In the genomic region with DNA sequence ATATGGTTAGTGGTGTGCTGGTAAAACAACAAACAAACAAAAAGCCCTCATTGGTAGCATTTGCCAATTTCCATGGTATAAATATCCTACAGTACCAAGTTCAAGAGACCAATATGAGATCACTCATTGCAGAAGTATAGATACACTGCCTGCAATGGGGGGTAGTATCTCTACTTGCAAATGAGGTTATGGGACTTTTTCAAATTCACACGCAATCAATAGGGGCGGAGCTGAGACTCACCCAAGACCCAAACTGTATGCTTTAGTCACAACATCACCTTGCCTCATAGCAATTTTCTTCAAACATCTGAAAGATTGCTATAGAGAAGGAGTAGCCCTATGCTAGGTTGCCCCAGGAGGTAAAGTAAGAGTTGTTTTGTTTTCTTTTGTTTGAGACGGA, we compare ENCODE assay signal across 17 cellular contexts.
A peak's percentile ranks its signal among the peaks of the same experiment; 100 is the strongest.
DNase-seq lines count a peak whose midpoint lies in the region; ATAC-seq, FAIRE-seq and TF ChIP-seq lines count a peak whose summit lies in the region.
"Had no signal": no experiment of that assay in that cellular context is flagged by ENCODE, and none has a peak within 500 bp of the region (broad histone marks: within the 10 kb centered on the region; RNA-seq: fewer than 3 reads in every experiment).

No MANE protein-coding gene starts in this region.

- no peak overlapping the region for H3K27ac Mint-ChIP-seq in activated CD4-positive, alpha-beta T cell treated with anti-CD3 and anti-CD28 coated beads for 36 hours

- H3K18ac ChIP-seq in IMR-90 (ENCODE audit: low read depth, low read length) = no peak overlapping the region

- in situ Hi-C loops in IMR-90 (cut with MboI; ENCODE audit: low sequenced_read_pairs) (no loop called here), GM12878 (cut with MboI) (no loop called here)

- peaks cover 36% of the 10 kb centered on the region for H3K4me1 ChIP-seq in A549
- peaks cover 16% of the 10 kb centered on the region for H3K4me1 ChIP-seq in IMR-90 (ENCODE audit: control insufficient read depth, insufficient read depth, low read length)
- peaks cover 14% of the 10 kb centered on the region for H3K4me1 ChIP-seq in GM12878 (ENCODE audit: control insufficient read depth, insufficient read depth, low read length)
- H3K4me1 ChIP-seq: BLaER1 had no signal

- H3K9ac ChIP-seq in IMR-90 (ENCODE audit: low read depth, low read length) (no peak overlapping the region), GM12878 (ENCODE audit: control insufficient read depth, insufficient read depth, low read length) (no peak overlapping the region)
- H3K9ac ChIP-seq: BLaER1 had no signal

- no peak overlapping the region for H4K91ac ChIP-seq in IMR-90 (ENCODE audit: insufficient read depth, low read depth, low read length)

- H3K79me1 ChIP-seq in IMR-90 (ENCODE audit: low read depth in 1 of 2, low read length in 2 of 2) = no peaks in the 10 kb centered on the region; a peak in 1 of 4 replicates

- intact Hi-C loops in activated CD4-positive, alpha-beta T cell treated with anti-CD3 and anti-CD28 coated beads for 36 hours (cut with DNase I, micrococcal nuclease) = no loop called here
- intact Hi-C loops in IMR-90 (cut with micrococcal nuclease) (no loop called here), GM12878 (cut with micrococcal nuclease; ENCODE audit: unreplicated experiment) (no loop called here)

- no peak overlapping the region for H3K23ac ChIP-seq in IMR-90 (ENCODE audit: low read depth, low read length)

- RAD21 ChIA-PET in GM12878 (lab: Charles Lee; ENCODE audit: unreplicated experiment) = no interaction called here

- no peak overlapping the region for H3K4me3 Mint-ChIP-seq in activated CD4-positive, alpha-beta T cell treated with anti-CD3 and anti-CD28 coated beads for 36 hours

- 94% methylated on average over 3 of the region's 3 CpGs for WGBS in A549 (ENCODE audit: missing lambda C conversion rate)
- WGBS in IMR-90 (ENCODE audit: extremely low coverage in 2 of 2, insufficient read length in 1 of 2), 2 experiments = no CpG with 5 or more reads among the region's 3 CpGs
- WGBS in GM12878 (ENCODE audit: insufficient coverage, insufficient replicate concordance, low lambda C conversion rate, missing lambda C conversion rate) = 98% methylated on average over 3 of the region's 3 CpGs

- no peaks in the 10 kb centered on the region for H3K9me1 ChIP-seq in IMR-90 (ENCODE audit: insufficient read depth, low read length)

- TF ChIP-seq CTCF in A549 (IDR thresholded peaks at IDR 0.05) = no peak
- TF ChIP-seq CTCF in IMR-90 (conservative IDR thresholded peaks at IDR 0.05; ENCODE audit: low read depth, low read length) = no peak
- TF ChIP-seq CTCF in GM12878 (IDR thresholded peaks at IDR 0.05 in 2 of 3, conservative IDR thresholded peaks at IDR 0.05 in 1 of 3; ENCODE audit: control insufficient read depth in 2 of 3, extremely low read depth in 1 of 3, insufficient read depth in 1 of 3, low read depth in 3 of 3, low read length in 3 of 3) = no peak

- H3K4me1 Mint-ChIP-seq in activated CD4-positive, alpha-beta T cell treated with anti-CD3 and anti-CD28 coated beads for 36 hours = peaks cover 37% of the 10 kb centered on the region

- FAIRE-seq in A549 (lab: Jason Lieb, UNC) (peak; percentile 23), GM12878 (lab: Jason Lieb, UNC) (no peak)

- peak overlapping the region; percentile 28; the same call in 1 of the 2 replicates for H2BK120ac ChIP-seq in IMR-90 (ENCODE audit: low read depth, low read length)

- H3K56ac ChIP-seq in IMR-90 (ENCODE audit: extremely low read depth, insufficient read depth, low read length) = no peak overlapping the region

- H3K9me3 ChIP-seq in A549 (peaks cover 18% of the 10 kb centered on the region), IMR-90 (ENCODE audit: control insufficient read depth, insufficient read depth, low read length) (peaks cover 9% of the 10 kb centered on the region), GM12878 (replicated peaks; ENCODE audit: control insufficient read depth, insufficient read depth, low read length) (peaks cover 11% of the 10 kb centered on the region)

- ATAC-seq in activated CD4-positive, alpha-beta T cell treated with anti-CD3 and anti-CD28 coated beads for 36 hours = peak; percentile 40
- ATAC-seq in A549 (no peak), IMR-90 (ENCODE audit: low read depth) (no peak), GM12878 (peak; percentile 37)

- BruUV-seq in IMR-90 (replicated peaks; lab: Mats Ljungman, UMichigan) (no TSS peak), GM12878 (replicated peaks; lab: Mats Ljungman, UMichigan) (no TSS peak)

- H2BK20ac ChIP-seq in IMR-90 (ENCODE audit: low read depth, low read length) = peak overlapping the region; percentile 4; the same call in 1 of the 2 replicates

- CTCF ChIA-PET in activated CD4-positive, alpha-beta T cell treated with anti-CD3 and anti-CD28 coated beads for 36 hours (lab: Charles Lee) = no interaction called here
- CTCF ChIA-PET in A549 (lab: Yijun Ruan, JAX) (interaction anchor here (1.3 kb wide), 1 partner anchor 19 kb away, joined by 4 read pairs; no protein-coding TSS in a partner anchor), IMR-90 (lab: Yijun Ruan, JAX) (interaction anchor here (0.5 kb wide), 1 partner anchor 88 kb away, joined by 3 read pairs; no protein-coding TSS in a partner anchor), GM12878 (lab: Yijun Ruan, JAX) (interaction anchor here (1.4 kb wide), 1 partner anchor 15 kb away, joined by 3 read pairs; no protein-coding TSS in a partner anchor)

- peak overlapping the region; percentile 48; the same call in 1 of the 2 replicates for H2AK5ac ChIP-seq in IMR-90 (ENCODE audit: low read depth, low read length)

- H2BK15ac ChIP-seq in IMR-90 (ENCODE audit: low read depth, low read length) = 0 out of 3 replicates have a peak overlapping the region, but pooled peaks have one; percentile 8

- H4K5ac ChIP-seq in IMR-90 (ENCODE audit: low read depth, low read length) = no peak overlapping the region

- H3K36me3 ChIP-seq in IMR-90 (ENCODE audit: control insufficient read depth, insufficient read depth, low read length) (no peaks in the 10 kb centered on the region), GM12878 (ENCODE audit: control insufficient read depth in 2 of 2, insufficient read depth in 2 of 2, low read length in 1 of 2) (no peaks in the 10 kb centered on the region)
- H3K36me3 ChIP-seq: BLaER1, Peyer's patch had no signal

- TF ChIP-seq POLR2A in A549 (IDR thresholded peaks at IDR 0.05; ENCODE audit: low read length) (no peak), IMR-90 (IDR thresholded peaks at IDR 0.05; ENCODE audit: low read depth, low read length) (no peak), GM12878 (IDR thresholded peaks at IDR 0.05; ENCODE audit: low read depth, low read length) (no peak)

- H3K4ac ChIP-seq in IMR-90 (ENCODE audit: low read depth, low read length) = no peak overlapping the region

- H3K27me3 ChIP-seq in IMR-90 (ENCODE audit: control insufficient read depth, insufficient read depth, low read length) (no peaks in the 10 kb centered on the region), GM12878 (replicated peaks in 1 of 2; ENCODE audit: control insufficient read depth in 2 of 2, insufficient read depth in 2 of 2, low read length in 1 of 2) (no peaks in the 10 kb centered on the region)
- H3K27me3 ChIP-seq: BLaER1, Peyer's patch had no signal

- no peak overlapping the region for H2BK5ac ChIP-seq in IMR-90 (ENCODE audit: low read depth, low read length, poor library complexity, severe bottlenecking)

- SMC1A ChIA-PET in GM12878 (lab: Charles Lee; ENCODE audit: uncharacterized antibody, unreplicated experiment) = interaction anchor here (1.2 kb wide), 1 partner anchor 19 kb away, joined by 8 read pairs; no protein-coding TSS in a partner anchor

- no peaks in the 10 kb centered on the region for H3K79me2 ChIP-seq in GM12878 (ENCODE audit: control insufficient read depth, insufficient read depth, low read length)

- peaks cover 67% of the 10 kb centered on the region for H3K36me3 Mint-ChIP-seq in activated CD4-positive, alpha-beta T cell treated with anti-CD3 and anti-CD28 coated beads for 36 hours (ENCODE audit: low read depth)

- H3K27ac ChIP-seq in A549 = peak overlapping the region in 1 of 2 experiments; percentile 92; a peak in 4 of 6 replicates
- peak overlapping the region; percentile 12; the same call in 1 of the 2 replicates for H3K27ac ChIP-seq in IMR-90 (ENCODE audit: insufficient read depth, low read length)
- no peak overlapping the region; the same call in 1 of the 2 replicates for H3K27ac ChIP-seq in GM12878 (ENCODE audit: control insufficient read depth, insufficient read depth)
- H3K27ac ChIP-seq: BLaER1 had no signal

- no peaks in the 10 kb centered on the region for H3K27me3 Mint-ChIP-seq in activated CD4-positive, alpha-beta T cell treated with anti-CD3 and anti-CD28 coated beads for 36 hours
- H3K27me3 Mint-ChIP-seq: CD4-positive, alpha-beta memory T cell had no signal

- TF ChIP-seq EP300 in A549 (IDR thresholded peaks at IDR 0.05) = no peak
- no peak for TF ChIP-seq EP300 in GM12878 (IDR thresholded peaks at IDR 0.05; ENCODE audit: borderline replicate concordance in 1 of 2, control insufficient read depth in 1 of 2, low read depth in 2 of 2, low read length in 2 of 2)

- peaks cover 24% of the 10 kb centered on the region for H3K9me3 Mint-ChIP-seq in activated CD4-positive, alpha-beta T cell treated with anti-CD3 and anti-CD28 coated beads for 36 hours (ENCODE audit: low read depth)

- H3K4me3 ChIP-seq in A549 (no peak overlapping the region), IMR-90 (ENCODE audit: insufficient read depth, low read depth, low read length) (no peak overlapping the region), GM12878 (no peak overlapping the region)
- H3K4me3 ChIP-seq: BLaER1, Peyer's patch had no signal

- no peak for DNase-seq in activated CD4-positive, alpha-beta T cell treated with anti-CD3 and anti-CD28 coated beads for 36 hours
- no peak for DNase-seq in activated CD4-positive, alpha-beta T cell treated with anti-CD3 and anti-CD28 coated beads for 1 hour
- DNase-seq in A549 (ENCODE audit: low read depth in 1 of 2, low spot score in 1 of 2) (no peak), IMR-90 (no peak), GM12878 (ENCODE audit: low read depth, low spot score) (no peak), AML-193 (lab: John Stamatoyannopoulos, UW) (no peak), cerebellar nuclear complex (lab: John Stamatoyannopoulos, UW) (no peak), NCI-H2107 (lab: John Stamatoyannopoulos, UW) (no peak)
- DNase-seq: CD4-positive, alpha-beta memory T cell; DMS53; NCI-H1417; NCI-H187 treated with DMSO at 0.1 percent for 48 hours; NCI-H345; NCI-H524 treated with DMSO at 0.1 percent for 48 hours; Peyer's patch; Right ventricle myocardium superior had no signal

- H4K8ac ChIP-seq in IMR-90 (ENCODE audit: low read depth in 2 of 2, low read length in 2 of 2) = no peak overlapping the region

- no peak overlapping the region for H2AFZ ChIP-seq in IMR-90 (replicated peaks; ENCODE audit: low read length, poor library complexity)
- H2AFZ ChIP-seq in GM12878 (ENCODE audit: control insufficient read depth, low read depth, low read length) = no peak overlapping the region

- H3K4me2 ChIP-seq in A549 (no peak overlapping the region), IMR-90 (ENCODE audit: low read depth, low read length) (no peak overlapping the region), GM12878 (ENCODE audit: control insufficient read depth, insufficient read depth) (no peak overlapping the region)
- H3K4me2 ChIP-seq: BLaER1 had no signal

- H4K20me1 ChIP-seq in IMR-90 (ENCODE audit: insufficient read depth, low read length) (peaks cover 4% of the 10 kb centered on the region; the same call in 1 of the 2 replicates), GM12878 (ENCODE audit: control insufficient read depth, insufficient read depth) (no peaks in the 10 kb centered on the region)
- H4K20me1 ChIP-seq: BLaER1 had no signal

- TF ChIP-seq RAD21 in A549 (conservative IDR thresholded peaks at IDR 0.05 in 1 of 2, IDR thresholded peaks at IDR 0.05 in 1 of 2) (no peak), IMR-90 (IDR thresholded peaks at IDR 0.05; ENCODE audit: low read length) (no peak), GM12878 (IDR thresholded peaks at IDR 0.05; ENCODE audit: insufficient read depth, low read depth, low read length) (no peak)

- dilution Hi-C loops in IMR-90 (cut with HindIII; ENCODE audit: low sequenced_read_pairs, unreplicated experiment) = no loop called here

- H3K14ac ChIP-seq in IMR-90 (replicated peaks; ENCODE audit: low read depth, low read length) = peak overlapping the region; percentile 18

- no peak overlapping the region for H2AK9ac ChIP-seq in IMR-90 (replicated peaks; ENCODE audit: low read depth, low read length, poor library complexity)

- POLR2A ChIA-PET in activated CD4-positive, alpha-beta T cell treated with anti-CD3 and anti-CD28 coated beads for 36 hours (lab: Charles Lee) = no interaction called here
- POLR2A ChIA-PET in A549 (lab: Yijun Ruan, JAX) = no interaction called here
- POLR2A ChIA-PET in IMR-90 (lab: Charles Lee; ENCODE audit: unreplicated experiment) = no interaction called here
- POLR2A ChIA-PET in GM12878 (lab: Charles Lee) = interaction anchor here (0.6 kb wide), 1 partner anchor 187 kb away, joined by 3 read pairs; no protein-coding TSS in a partner anchor

Comparison
In these comparisons a context has a peak if more than half of its experiments do, and no peak if none do; other contexts are left out.
1. ATAC-seq: peak in activated CD4-positive, alpha-beta T cell treated with anti-CD3 and anti-CD28 coated beads for 36 hours (single experiment) and GM12878 (single experiment); none in A549 (0 of 2) and IMR-90 (single experiment).